16 cellular contexts compared by ENCODE assay signal in the genomic region with DNA sequence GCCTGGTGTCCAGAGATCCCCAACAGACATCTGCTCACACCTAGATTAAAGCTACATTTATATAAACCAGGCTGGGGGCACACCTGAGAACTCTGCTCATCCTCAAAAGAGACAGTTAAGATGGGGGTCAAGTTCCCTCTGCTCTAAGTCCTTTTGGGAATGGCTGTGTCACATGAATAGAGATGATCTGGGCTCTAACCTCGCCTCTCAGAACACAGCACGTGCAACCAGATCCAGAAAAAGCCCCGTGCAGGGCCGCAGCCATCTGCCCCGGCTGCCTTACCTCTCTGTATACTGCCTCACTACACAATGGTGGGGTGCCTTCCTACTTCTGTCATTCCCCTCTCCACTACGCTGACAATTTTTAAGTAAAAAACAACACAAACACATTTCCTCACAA. TPM values are rescaled to one million over a fixed set of nuclear protein-coding genes. Genes with fewer than 3 reads are reported as not detected.
DNase-seq lines count a peak whose midpoint lies in the region; ATAC-seq and TF ChIP-seq lines count a peak whose summit lies in the region.
"Had no signal": no experiment of that assay in that cellular context is flagged by ENCODE, and none has a peak within 500 bp of the region (broad histone marks: within the 10 kb centered on the region; RNA-seq: fewer than 3 reads in every experiment).

No MANE protein-coding gene starts in this region.

- H3K4me1 Mint-ChIP-seq in stimulated activated naive CD8-positive, alpha-beta T cell treated with anti-CD3 and anti-CD28 coated beads, Interleukin-15, Interleukin-2, amounts not matched to agents 100 ng/mL and 50 ng/mL, for 24 hours (ENCODE audit: low read depth): peaks cover 23% of the 10 kb centered on the region
- H3K4me1 Mint-ChIP-seq in brain: peaks cover 40% of the 10 kb centered on the region

- H2AFZ ChIP-seq in osteoblast (ENCODE audit: low read length): no peak overlapping the region

- H3K79me2 ChIP-seq in osteoblast (ENCODE audit: insufficient read depth, low read length): peaks cover 90% of the 10 kb centered on the region

- H3K4me3 Mint-ChIP-seq in stimulated activated naive CD8-positive, alpha-beta T cell treated with anti-CD3 and anti-CD28 coated beads, Interleukin-15, Interleukin-2, amounts not matched to agents 100 ng/mL and 50 ng/mL, for 24 hours: no peak overlapping the region
- H3K4me3 Mint-ChIP-seq in brain: peak overlapping the region in 4 of 5 experiments; percentile 1 to 63 (median 16)

- H3K36me3 Mint-ChIP-seq in stimulated activated naive CD8-positive, alpha-beta T cell treated with anti-CD3 and anti-CD28 coated beads, Interleukin-15, Interleukin-2, amounts not matched to agents 100 ng/mL and 50 ng/mL, for 24 hours (ENCODE audit: low read depth): peaks cover 51% of the 10 kb centered on the region
- peaks cover 41% of the 10 kb centered on the region for H3K36me3 Mint-ChIP-seq in brain

- no peaks in the 10 kb centered on the region for H3K9me3 ChIP-seq in osteoblast (ENCODE audit: low read depth, low read length)

- no peak overlapping the region for H3K4me3 ChIP-seq in osteoblast (ENCODE audit: insufficient read depth, low read length)

- no peak for DNase-seq in stimulated activated naive CD8-positive, alpha-beta T cell treated with anti-CD3 and anti-CD28 coated beads, Interleukin-15, Interleukin-2, amounts not matched to agents 100 U/mL and 50 U/mL, for 24 hours
- peak; percentile 57 for DNase-seq in osteoblast (ENCODE audit: insufficient read length, low spot score, missing footprints)
- DNase-seq: activated CD8-positive, alpha-beta memory T cell treated with anti-CD3 and anti-CD28 coated beads for 24 hours; CD8-positive, alpha-beta T cell; GDM1; GOT3; NCI-H1417 treated with DMSO at 0.1 percent for 48 hours; NCI-H524 treated with DMSO at 0.1 percent for 48 hours; stimulated activated CD4-positive, alpha-beta T cell treated with anti-CD3 and anti-CD28 coated beads, Interleukin-2, amount 100 ng/mL, for 48 hours; T-helper 9 cell had no signal

- H4K20me1 ChIP-seq in osteoblast (ENCODE audit: insufficient read depth, low read length): peaks cover 70% of the 10 kb centered on the region

- no peak for TF ChIP-seq CTCF in brain (conservative IDR thresholded peaks at IDR 0.05)
- no peak for TF ChIP-seq CTCF in osteoblast (IDR thresholded peaks at IDR 0.05; ENCODE audit: extremely low read depth, low read depth, low read length)

- H3K4me1 ChIP-seq in osteoblast (ENCODE audit: insufficient read depth, low read length): peaks cover 21% of the 10 kb centered on the region

- H3K27ac Mint-ChIP-seq in stimulated activated naive CD8-positive, alpha-beta T cell treated with anti-CD3 and anti-CD28 coated beads, Interleukin-15, Interleukin-2, amounts not matched to agents 100 ng/mL and 50 ng/mL, for 24 hours: peak overlapping the region; percentile 2
- peak overlapping the region; percentile 2 to 76 (median 67) for H3K27ac Mint-ChIP-seq in brain

- H3K27me3 ChIP-seq in osteoblast (ENCODE audit: insufficient read depth, low read length): no peaks in the 10 kb centered on the region

- no peak for ATAC-seq in stimulated activated naive CD8-positive, alpha-beta T cell treated with anti-CD3 and anti-CD28 coated beads, Interleukin-15, Interleukin-2, amounts not matched to agents 100 U/mL and 50 U/mL, for 24 hours
- ATAC-seq in GM21529 (IDR thresholded peaks at IDR 0.05; ENCODE audit: unreplicated experiment) (no peak), HG03520 (IDR thresholded peaks at IDR 0.05; ENCODE audit: unreplicated experiment) (no peak), GM18498 (IDR thresholded peaks at IDR 0.05; ENCODE audit: unreplicated experiment) (no peak)

- no peak overlapping the region for H3K4me2 ChIP-seq in osteoblast (ENCODE audit: insufficient read depth, low read length)

- H3K27me3 Mint-ChIP-seq in stimulated activated naive CD8-positive, alpha-beta T cell treated with anti-CD3 and anti-CD28 coated beads, Interleukin-15, Interleukin-2, amounts not matched to agents 100 ng/mL and 50 ng/mL, for 24 hours: no peaks in the 10 kb centered on the region
- H3K27me3 Mint-ChIP-seq in brain: no peaks in the 10 kb centered on the region

- no peak overlapping the region for H3K27ac ChIP-seq in osteoblast (ENCODE audit: low read depth, low read length)

- H3K9me3 Mint-ChIP-seq in stimulated activated naive CD8-positive, alpha-beta T cell treated with anti-CD3 and anti-CD28 coated beads, Interleukin-15, Interleukin-2, amounts not matched to agents 100 ng/mL and 50 ng/mL, for 24 hours: no peaks in the 10 kb centered on the region
- no peaks in the 10 kb centered on the region for H3K9me3 Mint-ChIP-seq in brain
- H3K9me3 Mint-ChIP-seq: CD8-positive, alpha-beta T cell had no signal

- peaks cover 37% of the 10 kb centered on the region for H3K36me3 ChIP-seq in osteoblast (ENCODE audit: insufficient read depth, low read length)

RNA-seq across cellular contexts. Expression of gene MTCH1, which starts 5.9 kb away (rescaled TPM):
- 468 TPM for polyA plus RNA-seq in brain (ENCODE audit: insufficient read depth, low read depth, low replicate concordance)
- 183 and 185 TPM in 2 replicates for total RNA-seq in osteoblast

RNA-seq across cellular contexts. Expression of gene FGD2, which starts 25.3 kb away (rescaled TPM):
- 0.58 TPM for polyA plus RNA-seq in brain (ENCODE audit: insufficient read depth, low read depth, low replicate concordance)
- under 0.01 TPM in 2 replicates for total RNA-seq in osteoblast
- total RNA-seq: dermis microvascular lymphatic vessel endothelial cell had no signal

RNA-seq across cellular contexts. Expression of gene PI16, which starts 25.6 kb away (rescaled TPM):
- 9.0 TPM for polyA plus RNA-seq in brain (ENCODE audit: insufficient read depth, low read depth, low replicate concordance)
- 1.8 TPM in 2 replicates for total RNA-seq in osteoblast
